ENCODE assay signal across 21 cellular contexts in genomic region chr3:4419386-4419785, GRCh38.
"Had no signal": no experiment of that assay in that cellular context is flagged by ENCODE, and none has a peak within 500 bp of the region (broad histone marks: within the 10 kb centered on the region; RNA-seq: fewer than 3 reads in every experiment).

No MANE protein-coding gene starts in this region.

- H3K27ac Mint-ChIP-seq: activated B cell treated with CpG ODN at 0.5 μM for 24 hours; activated CD8-positive, alpha-beta T cell treated with anti-CD3 and anti-CD28 coated beads, Interleukin-2, amount 10 ng/mL, durations not matched to agents 7 days and 5 days; activated naive CD4-positive, alpha-beta T cell treated with anti-CD3 and anti-CD28 coated beads, Interleukin-2, amount 10 ng/mL, durations not matched to agents 7 days and 5 days; activated naive CD8-positive, alpha-beta T cell treated with anti-CD3 and anti-CD28 coated beads for 36 hours; IgD-negative memory B cell; T-helper 1 cell treated with Interleukin-12 subunit alpha and Interleukin-12 subunit beta and Interleukin-4 antibody, amounts not matched to agents 30 μg/mL and 1 μg/mL, for 36 hours had no signal

- H3K36me3 ChIP-seq: brain microvascular endothelial cell had no signal

- ATAC-seq: activated CD8-positive, alpha-beta T cell treated with anti-CD3 and anti-CD28 coated beads, Interleukin-2, amount 10 ng/mL, durations not matched to agents 7 days and 5 days; Panc1 had no signal

- H3K4me1 Mint-ChIP-seq: activated naive CD4-positive, alpha-beta T cell treated with anti-CD3 and anti-CD28 coated beads, Interleukin-2, amount 10 ng/mL, durations not matched to agents 7 days and 5 days; IgD-negative memory B cell had no signal

- DNase-seq: activated B cell treated with CpG ODN at 0.5 μM for 24 hours; activated CD8-positive, alpha-beta memory T cell treated with anti-CD3 and anti-CD28 coated beads, Interleukin-2, amount 50 U/mL, for 48 hours; activated CD8-positive, alpha-beta T cell treated with anti-CD3 and anti-CD28 coated beads, Interleukin-2, amount 10 ng/mL, durations not matched to agents 7 days and 5 days; activated gamma-delta T cell treated with Interleukin-2 at 50 U/mL for 16 hours; activated naive CD4-positive, alpha-beta T cell treated with anti-CD3 and anti-CD28 coated beads, Interleukin-2, amount 10 ng/mL, durations not matched to agents 7 days and 5 days; activated naive CD8-positive, alpha-beta T cell treated with anti-CD3 and anti-CD28 coated beads for 36 hours; activated T-cell treated with anti-CD3 and anti-CD28 coated beads, Interleukin-2, amount 50 U/mL, for 1 hour; brain microvascular endothelial cell; KG1; NCI-H1048; NCI-H146; NCI-H187 treated with DMSO at 0.1 percent for 48 hours; NCI-H2081 treated with DMSO at 0.1 percent for 48 hours; NCI-H226; NCI-H526; NCI-H774; SHP77 had no signal

- H3K27me3 Mint-ChIP-seq: activated B cell treated with CpG ODN at 0.5 μM for 24 hours; activated naive CD4-positive, alpha-beta T cell treated with anti-CD3 and anti-CD28 coated beads, Interleukin-2, amount 10 ng/mL, durations not matched to agents 7 days and 5 days; activated naive CD8-positive, alpha-beta T cell treated with anti-CD3 and anti-CD28 coated beads for 36 hours; IgD-negative memory B cell had no signal

- H3K9me3 Mint-ChIP-seq: activated B cell treated with CpG ODN at 0.5 μM for 24 hours; activated naive CD4-positive, alpha-beta T cell treated with anti-CD3 and anti-CD28 coated beads, Interleukin-2, amount 10 ng/mL, durations not matched to agents 7 days and 5 days; activated naive CD8-positive, alpha-beta T cell treated with anti-CD3 and anti-CD28 coated beads for 36 hours; IgD-negative memory B cell; T-helper 1 cell treated with Interleukin-12 subunit alpha and Interleukin-12 subunit beta and Interleukin-4 antibody, amounts not matched to agents 30 μg/mL and 1 μg/mL, for 36 hours had no signal

- H3K27ac ChIP-seq: brain microvascular endothelial cell, cardiac muscle cell had no signal

- H3K4me3 ChIP-seq: cardiac muscle cell had no signal

- H3K27me3 ChIP-seq: brain microvascular endothelial cell, cardiac muscle cell had no signal

- H3K4me3 Mint-ChIP-seq: activated B cell treated with CpG ODN at 0.5 μM for 24 hours; activated CD8-positive, alpha-beta T cell treated with anti-CD3 and anti-CD28 coated beads, Interleukin-2, amount 10 ng/mL, durations not matched to agents 7 days and 5 days; activated naive CD4-positive, alpha-beta T cell treated with anti-CD3 and anti-CD28 coated beads, Interleukin-2, amount 10 ng/mL, durations not matched to agents 7 days and 5 days; activated naive CD8-positive, alpha-beta T cell treated with anti-CD3 and anti-CD28 coated beads for 36 hours; IgD-negative memory B cell; T-helper 1 cell treated with Interleukin-12 subunit alpha and Interleukin-12 subunit beta and Interleukin-4 antibody, amounts not matched to agents 30 μg/mL and 1 μg/mL, for 36 hours had no signal
